14 cellular contexts compared by ENCODE assay signal in genomic region chr6:454148-454991, GRCh38.
DNase-seq lines count a peak whose midpoint lies in the region; ATAC-seq, FAIRE-seq and TF ChIP-seq lines count a peak whose summit lies in the region.
"Had no signal": no experiment of that assay in that cellular context is flagged by ENCODE, and none has a peak within 500 bp of the region (broad histone marks: within the 10 kb centered on the region; RNA-seq: fewer than 3 reads in every experiment).

No MANE protein-coding gene starts in this region.

- in situ Hi-C loops in HepG2 (cut with HindIII; ENCODE audit: extremely low pct_ligation_motif_present, low pct_unique_long_range_greater_than_20kb): no loop called here

- no peaks in the 10 kb centered on the region for H3K9me3 ChIP-seq in HepG2 (ENCODE audit: low read length)
- H3K9me3 ChIP-seq in right lobe of liver: no peaks in the 10 kb centered on the region

- no peak overlapping the region for H3K9ac ChIP-seq in HepG2 (ENCODE audit: insufficient read depth, low read depth, low read length)

- ATAC-seq in HepG2 (no peak), right lobe of liver (no peak), HG02763 (IDR thresholded peaks at IDR 0.05; ENCODE audit: unreplicated experiment) (no peak)

- no peak for FAIRE-seq in HepG2 (lab: Jason Lieb, UNC)
- FAIRE-seq: A204.1, H54 had no signal

- H3K4me3 ChIP-seq in HepG2 (replicated peaks in 1 of 3; ENCODE audit: insufficient read depth in 1 of 3, low read depth in 2 of 3, low read length in 3 of 3): no peak overlapping the region
- no peak overlapping the region for H3K4me3 ChIP-seq in right lobe of liver
- H3K4me3 ChIP-seq in fibroblast of the aortic adventitia (ENCODE audit: low read depth, low read length): no peak overlapping the region

- H3K79me2 ChIP-seq in HepG2 (ENCODE audit: insufficient read depth, low read length): no peaks in the 10 kb centered on the region

- no peak overlapping the region for H3K4me2 ChIP-seq in HepG2 (ENCODE audit: low read depth, low read length)

- H4K20me1 ChIP-seq in HepG2 (ENCODE audit: insufficient read depth, low read length): no peaks in the 10 kb centered on the region; the same call in 1 of the 2 replicates

- no peak for TF ChIP-seq RAD21 in HepG2 (CRISPR knock-in tag; IDR thresholded peaks at IDR 0.05)

- POLR2A ChIA-PET in activated CD4-positive, alpha-beta memory T cell treated with anti-CD3 and anti-CD28 coated beads for 36 hours (lab: Charles Lee): interaction anchor here (1.2 kb wide), 1 partner anchor 44 kb away, joined by 4 read pairs; no protein-coding TSS in a partner anchor
- POLR2A ChIA-PET in activated CD4-positive, alpha-beta memory T cell treated with anti-CD3 and anti-CD28 coated beads, Interleukin-2, amount 10 ng/mL, durations not matched to agents 7 days and 5 days (lab: Charles Lee): interaction anchor here (1.4 kb wide), 1 partner anchor 63 kb away, joined by 3 read pairs; the partner anchor contains the start of gene IRF4
- POLR2A ChIA-PET in HepG2 (lab: Yijun Ruan, JAX): no interaction called here

- no peak for DNase-seq in activated CD4-positive, alpha-beta memory T cell treated with anti-CD3 and anti-CD28 coated beads for 36 hours
- DNase-seq in activated CD4-positive, alpha-beta memory T cell treated with anti-CD3 and anti-CD28 coated beads, Interleukin-2, amount 10 ng/mL, durations not matched to agents 7 days and 5 days: no peak
- DNase-seq in HepG2 (ENCODE audit: low spot score) (no peak), right lobe of liver (no peak), fibroblast of the aortic adventitia (ENCODE audit: low read depth) (peak; percentile 17), NCI-H2196 treated with DMSO at 0.1 percent for 48 hours (lab: John Stamatoyannopoulos, UW; ENCODE audit: unreplicated experiment) (no peak)
- DNase-seq in stimulated activated CD4-positive, alpha-beta T cell treated with anti-CD3 and anti-CD28 coated beads, Interleukin-2, amount 100 ng/mL, for 48 hours: no peak
- DNase-seq: DMS 273 treated with DMSO at 0.1 percent for 48 hours, KG1, NCI-H1048, NCI-H69 had no signal

- H3K27ac Mint-ChIP-seq in activated CD4-positive, alpha-beta memory T cell treated with anti-CD3 and anti-CD28 coated beads for 36 hours: peak overlapping the region; percentile 4
- H3K27ac Mint-ChIP-seq in activated CD4-positive, alpha-beta memory T cell treated with anti-CD3 and anti-CD28 coated beads, Interleukin-2, amount 10 ng/mL, durations not matched to agents 7 days and 5 days: no peak overlapping the region

- H3K4me1 ChIP-seq in HepG2 (ENCODE audit: insufficient read depth, low read length) (no peaks in the 10 kb centered on the region), right lobe of liver (no peaks in the 10 kb centered on the region)

- peaks cover 18% of the 10 kb centered on the region for H3K9me3 Mint-ChIP-seq in activated CD4-positive, alpha-beta memory T cell treated with anti-CD3 and anti-CD28 coated beads for 36 hours
- peaks cover 15% of the 10 kb centered on the region for H3K9me3 Mint-ChIP-seq in activated CD4-positive, alpha-beta memory T cell treated with anti-CD3 and anti-CD28 coated beads, Interleukin-2, amount 10 ng/mL, durations not matched to agents 7 days and 5 days

- intact Hi-C loops in activated CD4-positive, alpha-beta memory T cell treated with anti-CD3 and anti-CD28 coated beads for 36 hours (cut with micrococcal nuclease): loop anchor here (2.0 kb wide), 1 partner anchor 20 kb away; no protein-coding TSS in a partner anchor
- intact Hi-C loops in HepG2 (cut with micrococcal nuclease; ENCODE audit: unreplicated experiment) (no loop called here), right lobe of liver (cut with DNase I) (no loop called here)

- TF ChIP-seq EP300 in HepG2 (IDR thresholded peaks at IDR 0.05; ENCODE audit: low read depth in 2 of 2, low read length in 2 of 2) (no peak), HepG2 (CRISPR knock-in tag; IDR thresholded peaks at IDR 0.05; ENCODE audit: borderline replicate concordance) (no peak)

- TF ChIP-seq POLR2A in HepG2 (IDR thresholded peaks at IDR 0.05; ENCODE audit: insufficient read depth in 1 of 2, low read depth in 2 of 2, low read length in 2 of 2) (no peak), right lobe of liver (IDR thresholded peaks at IDR 0.05) (no peak)

- H3K4me1 Mint-ChIP-seq in activated CD4-positive, alpha-beta memory T cell treated with anti-CD3 and anti-CD28 coated beads for 36 hours (ENCODE audit: low read depth): peaks cover 23% of the 10 kb centered on the region
- peaks cover 8% of the 10 kb centered on the region for H3K4me1 Mint-ChIP-seq in activated CD4-positive, alpha-beta memory T cell treated with anti-CD3 and anti-CD28 coated beads, Interleukin-2, amount 10 ng/mL, durations not matched to agents 7 days and 5 days

- no peak overlapping the region for H2AFZ ChIP-seq in HepG2 (ENCODE audit: low read length)

- H3K36me3 ChIP-seq in HepG2 (replicated peaks in 1 of 2; ENCODE audit: control insufficient read depth in 1 of 2, insufficient read depth in 2 of 2, low read length in 2 of 2) (no peaks in the 10 kb centered on the region), right lobe of liver (no peaks in the 10 kb centered on the region)

- peaks cover 8% of the 10 kb centered on the region for H3K36me3 Mint-ChIP-seq in activated CD4-positive, alpha-beta memory T cell treated with anti-CD3 and anti-CD28 coated beads for 36 hours
- peaks cover 14% of the 10 kb centered on the region for H3K36me3 Mint-ChIP-seq in activated CD4-positive, alpha-beta memory T cell treated with anti-CD3 and anti-CD28 coated beads, Interleukin-2, amount 10 ng/mL, durations not matched to agents 7 days and 5 days (ENCODE audit: low read depth)

- H3K27me3 ChIP-seq in HepG2 (ENCODE audit: control insufficient read depth in 1 of 2, insufficient read depth in 2 of 2, low read length in 2 of 2) (peaks cover 5 to 48% of the 10 kb centered on the region in 2 experiments; a peak in 4 of 5 replicates), right lobe of liver (no peaks in the 10 kb centered on the region)

- H3K4me3 Mint-ChIP-seq in activated CD4-positive, alpha-beta memory T cell treated with anti-CD3 and anti-CD28 coated beads for 36 hours: no peak overlapping the region
- no peak overlapping the region for H3K4me3 Mint-ChIP-seq in activated CD4-positive, alpha-beta memory T cell treated with anti-CD3 and anti-CD28 coated beads, Interleukin-2, amount 10 ng/mL, durations not matched to agents 7 days and 5 days

- WGBS in HepG2 (ENCODE audit: low lambda C conversion rate): 5% methylated on average over 5 of the region's 5 CpGs
- 50% methylated on average over 5 of the region's 5 CpGs for WGBS in right lobe of liver (ENCODE audit: insufficient coverage, low coverage, low lambda C conversion rate, missing lambda C conversion rate)

- H3K27ac ChIP-seq in HepG2 (ENCODE audit: extremely low read length, insufficient read depth, low read length) (no peak overlapping the region), right lobe of liver (no peak overlapping the region)

- no peaks in the 10 kb centered on the region for H3K27me3 Mint-ChIP-seq in activated CD4-positive, alpha-beta memory T cell treated with anti-CD3 and anti-CD28 coated beads for 36 hours
- H3K27me3 Mint-ChIP-seq in activated CD4-positive, alpha-beta memory T cell treated with anti-CD3 and anti-CD28 coated beads, Interleukin-2, amount 10 ng/mL, durations not matched to agents 7 days and 5 days: peaks cover 28% of the 10 kb centered on the region

- no TSS peak for BruUV-seq in HepG2 (replicated peaks; lab: Mats Ljungman, UMichigan)

- CTCF ChIA-PET in activated CD4-positive, alpha-beta memory T cell treated with anti-CD3 and anti-CD28 coated beads for 36 hours (lab: Charles Lee): interaction anchor here (0.8 kb wide), 1 partner anchor 51 kb away, joined by 3 read pairs; no protein-coding TSS in a partner anchor
- CTCF ChIA-PET in activated CD4-positive, alpha-beta memory T cell treated with anti-CD3 and anti-CD28 coated beads, Interleukin-2, amount 10 ng/mL, durations not matched to agents 7 days and 5 days (lab: Charles Lee): interaction anchor here (1.6 kb wide), 1 partner anchor 8 kb away, joined by 4 read pairs; no protein-coding TSS in a partner anchor
- CTCF ChIA-PET in HepG2 (lab: Yijun Ruan, JAX; ENCODE audit: low intra/inter-chr PET ratio, low total read pairs): no interaction called here

- TF ChIP-seq CTCF in HepG2 (CRISPR knock-in tag; IDR thresholded peaks at IDR 0.05): no peak
- TF ChIP-seq CTCF in right lobe of liver (IDR thresholded peaks at IDR 0.05): no peak
- TF ChIP-seq CTCF in fibroblast of the aortic adventitia (IDR thresholded peaks at IDR 0.05; ENCODE audit: insufficient read depth, low read length): no peak

TF ChIP-seq in HepG2, 621 proteins besides CTCF, POLR2A, EP300 and RAD21:
- peak; percentile 93 for TF ChIP-seq MNT (IDR thresholded peaks at IDR 0.05)
- TF ChIP-seq ATF7 (IDR thresholded peaks at IDR 0.05): no peak
- TF ChIP-seq ATF7 (CRISPR knock-in tag; IDR thresholded peaks at IDR 0.05): no peak
